Comparison of ENCODE assay signal across 8 cellular contexts in genomic region chr2:238370482-238371372, GRCh38. TPM values are rescaled to one million over a fixed set of nuclear protein-coding genes. Genes with fewer than 3 reads are reported as not detected.
DNase-seq lines count a peak whose midpoint lies in the region; ATAC-seq and TF ChIP-seq lines count a peak whose summit lies in the region.

No MANE protein-coding gene starts in this region.

- no peak overlapping the region for H3K9ac ChIP-seq in IMR-90 (ENCODE audit: low read depth, low read length)

- H2BK20ac ChIP-seq in IMR-90 (ENCODE audit: low read depth, low read length), result no peak overlapping the region

- TF ChIP-seq CTCF in IMR-90 (conservative IDR thresholded peaks at IDR 0.05; ENCODE audit: low read depth, low read length), result peak; percentile 96

- peak; percentile 42; the same call in 1 of the 2 replicates for TF ChIP-seq POLR2A in IMR-90 (IDR thresholded peaks at IDR 0.05; ENCODE audit: low read depth, low read length)

- H2AK9ac ChIP-seq in IMR-90 (replicated peaks; ENCODE audit: low read depth, low read length, poor library complexity), result no peak overlapping the region

- dilution Hi-C loops in IMR-90 (cut with HindIII; ENCODE audit: low sequenced_read_pairs, unreplicated experiment), result no loop called here

- ATAC-seq in IMR-90 (ENCODE audit: low read depth) (peak; percentile 98), SK-N-SH treated with all-trans-retinoic acid at 6 μM for 48 hours (peak; percentile 99), HG03108 (IDR thresholded peaks at IDR 0.05; ENCODE audit: unreplicated experiment) (no peak)

- H3K36me3 ChIP-seq in IMR-90 (ENCODE audit: control insufficient read depth, insufficient read depth, low read length), result no peaks in the 10 kb centered on the region

- no peak overlapping the region for H2AK5ac ChIP-seq in IMR-90 (ENCODE audit: low read depth, low read length)

- in situ Hi-C loops in IMR-90 (cut with MboI; ENCODE audit: low sequenced_read_pairs), result loop anchor here (25.0 kb wide), 1 partner anchor 592 kb away; no protein-coding TSS in a partner anchor

- no peak overlapping the region for H2BK5ac ChIP-seq in IMR-90 (ENCODE audit: low read depth, low read length, poor library complexity, severe bottlenecking)

- H3K27me3 ChIP-seq in IMR-90 (ENCODE audit: control insufficient read depth, insufficient read depth, low read length), result no peaks in the 10 kb centered on the region

- H3K4me1 ChIP-seq in IMR-90 (ENCODE audit: control insufficient read depth, insufficient read depth, low read length), result no peaks in the 10 kb centered on the region

- H3K4me2 ChIP-seq in IMR-90 (ENCODE audit: low read depth, low read length), result no peak overlapping the region

- WGBS in IMR-90 (ENCODE audit: extremely low coverage in 2 of 2, insufficient read length in 1 of 2), 2 experiments, result 74% methylated on average over 6 of the region's 15 CpGs; no CpG with 5 or more reads in 1 of the 2 experiments

- H4K91ac ChIP-seq in IMR-90 (ENCODE audit: insufficient read depth, low read depth, low read length), result 0 out of 2 replicates have a peak overlapping the region, but pooled peaks have one; percentile 11

- DNase-seq in Daoy (ENCODE audit: low read depth) (peak; percentile 66), IMR-90 (peak; percentile 67), amniotic epithelial cell (ENCODE audit: low read depth) (peak; percentile 55), iPS-NIHi11 (ENCODE audit: low spot score) (peak; percentile 64), T1000 (lab: John Stamatoyannopoulos, UW) (no peak)
- peak in 3 of 4 experiments; percentile 18 to 38 (median 26) for DNase-seq in stimulated activated CD4-positive, alpha-beta T cell treated with anti-CD3 and anti-CD28 coated beads, Interleukin-1b, Interleukin-23, amount 100 ng/mL, for 24 hours (ENCODE audit: low read depth in 4 of 4, low spot score in 1 of 4)

- peak; percentile 97 for TF ChIP-seq RAD21 in IMR-90 (IDR thresholded peaks at IDR 0.05; ENCODE audit: low read length)

- H3K4me3 ChIP-seq in IMR-90 (ENCODE audit: insufficient read depth, low read depth, low read length), result no peak overlapping the region

- H2BK120ac ChIP-seq in IMR-90 (ENCODE audit: low read depth, low read length), result no peak overlapping the region

- no peaks in the 10 kb centered on the region for H3K9me3 ChIP-seq in IMR-90 (ENCODE audit: control insufficient read depth, insufficient read depth, low read length)

- intact Hi-C loops in IMR-90 (cut with micrococcal nuclease), result loop anchor here (1.0 to 10.0 kb wide), 6 partner anchors 92 to 632 kb away; partner anchors contain the start of gene TWIST2

- BruUV-seq in IMR-90 (replicated peaks; lab: Mats Ljungman, UMichigan), result no TSS peak

- H3K79me1 ChIP-seq in IMR-90 (ENCODE audit: low read depth in 1 of 2, low read length in 2 of 2), result no peaks in the 10 kb centered on the region

- POLR2A ChIA-PET in IMR-90 (lab: Charles Lee; ENCODE audit: unreplicated experiment), result interaction anchor here (0.5 kb wide), 1 partner anchor 354 kb away, joined by 3 read pairs; no protein-coding TSS in a partner anchor

- H3K27ac ChIP-seq in IMR-90 (ENCODE audit: insufficient read depth, low read length), result no peak overlapping the region

- H4K5ac ChIP-seq in IMR-90 (ENCODE audit: low read depth, low read length), result no peak overlapping the region

- H4K20me1 ChIP-seq in IMR-90 (ENCODE audit: insufficient read depth, low read length), result no peaks in the 10 kb centered on the region

- H2BK15ac ChIP-seq in IMR-90 (ENCODE audit: low read depth, low read length), result no peak overlapping the region

- peak overlapping the region; percentile 40 for H2AFZ ChIP-seq in IMR-90 (replicated peaks; ENCODE audit: low read length, poor library complexity)

- H3K23ac ChIP-seq in IMR-90 (ENCODE audit: low read depth, low read length), result no peak overlapping the region

- H3K56ac ChIP-seq in IMR-90 (ENCODE audit: extremely low read depth, insufficient read depth, low read length), result no peak overlapping the region

- H3K18ac ChIP-seq in IMR-90 (ENCODE audit: low read depth, low read length), result no peak overlapping the region

- no peak overlapping the region for H3K4ac ChIP-seq in IMR-90 (ENCODE audit: low read depth, low read length)

- CTCF ChIA-PET in IMR-90 (lab: Yijun Ruan, JAX), result interaction anchor here (0.6 to 1.8 kb wide), 14 partner anchors 9 to 630 kb away, joined by 3 to 6 read pairs (median 3); no protein-coding TSS in a partner anchor

- H4K8ac ChIP-seq in IMR-90 (ENCODE audit: low read depth in 2 of 2, low read length in 2 of 2), result peak overlapping the region in 1 of 2 experiments; percentile 4; a peak in 1 of 4 replicates

- H3K9me1 ChIP-seq in IMR-90 (ENCODE audit: insufficient read depth, low read length), result no peaks in the 10 kb centered on the region; the same call in 1 of the 2 replicates

- no peak overlapping the region for H3K14ac ChIP-seq in IMR-90 (replicated peaks; ENCODE audit: low read depth, low read length)

TF ChIP-seq in IMR-90, 13 proteins besides CTCF, POLR2A, EP300 and RAD21:
- TF ChIP-seq SMC3 (IDR thresholded peaks at IDR 0.05; ENCODE audit: low read depth, low read length) (peak; percentile 98), MAZ (IDR thresholded peaks at IDR 0.05; ENCODE audit: borderline replicate concordance, low read depth, low read length) (no peak)

TF ChIP-seq in SK-N-SH treated with all-trans-retinoic acid at 6 μM for 48 hours, 23 proteins besides CTCF, POLR2A, EP300 and RAD21:
- no peak for TF ChIP-seq CSRNP3 (CRISPR knock-in tag; IDR thresholded peaks at IDR 0.05)
- TF ChIP-seq ZFP3 (CRISPR knock-in tag; IDR thresholded peaks at IDR 0.05), result no peak
- TF ChIP-seq ARNTL (CRISPR knock-in tag; IDR thresholded peaks at IDR 0.05; ENCODE audit: borderline replicate concordance, low read depth), result no peak
- peak; percentile 84 for TF ChIP-seq ZNF70 (CRISPR knock-in tag; IDR thresholded peaks at IDR 0.05)
- TF ChIP-seq CREB5 (CRISPR knock-in tag; IDR thresholded peaks at IDR 0.05; ENCODE audit: low read depth), result no peak
TF ChIP-seq in SK-N-SH treated with all-trans-retinoic acid at 6 μM for 48 hours: peak in this region for 1.

RNA-seq across cellular contexts. Expression of gene TRAF3IP1, which starts 50.4 kb away (rescaled TPM):
- 4.1 and 7.0 TPM in 2 replicates for total RNA-seq in Daoy (2014; rRNA removed; shearing (Covaris generic))
- 5.9 and 6.9 TPM in 2 replicates for total RNA-seq in IMR-90 (2012; rRNA removed)
- polyA plus RNA-seq in IMR-90 (2012; rRNA removed), result 6.0 and 8.3 TPM in 2 replicates
- polyA plus RNA-seq in IMR-90 (2012; cell fraction: cytosol; rRNA removed), result 2.4 and 4.0 TPM in 2 replicates
- polyA plus RNA-seq in IMR-90 (2012; cell fraction: nucleus; rRNA removed; ENCODE audit: low replicate concordance), result 6.0 and 8.0 TPM in 2 replicates

RNA-seq across cellular contexts. Expression of gene ASB1, which starts 56.0 kb away (rescaled TPM):
- total RNA-seq in Daoy (2014; rRNA removed; shearing (Covaris generic)), result 33.7 and 86.3 TPM in 2 replicates
- total RNA-seq in IMR-90 (2012; rRNA removed), result 21.4 and 23.5 TPM in 2 replicates
- polyA plus RNA-seq in IMR-90 (2012; rRNA removed), result 37.3 and 39.6 TPM in 2 replicates
- 29.3 and 37.4 TPM in 2 replicates for polyA plus RNA-seq in IMR-90 (2012; cell fraction: cytosol; rRNA removed)
- polyA plus RNA-seq in IMR-90 (2012; cell fraction: nucleus; rRNA removed; ENCODE audit: low replicate concordance), result 61.9 and 87.8 TPM in 2 replicates
